ENCODE assay signal across 24 cellular contexts in the genomic region with DNA sequence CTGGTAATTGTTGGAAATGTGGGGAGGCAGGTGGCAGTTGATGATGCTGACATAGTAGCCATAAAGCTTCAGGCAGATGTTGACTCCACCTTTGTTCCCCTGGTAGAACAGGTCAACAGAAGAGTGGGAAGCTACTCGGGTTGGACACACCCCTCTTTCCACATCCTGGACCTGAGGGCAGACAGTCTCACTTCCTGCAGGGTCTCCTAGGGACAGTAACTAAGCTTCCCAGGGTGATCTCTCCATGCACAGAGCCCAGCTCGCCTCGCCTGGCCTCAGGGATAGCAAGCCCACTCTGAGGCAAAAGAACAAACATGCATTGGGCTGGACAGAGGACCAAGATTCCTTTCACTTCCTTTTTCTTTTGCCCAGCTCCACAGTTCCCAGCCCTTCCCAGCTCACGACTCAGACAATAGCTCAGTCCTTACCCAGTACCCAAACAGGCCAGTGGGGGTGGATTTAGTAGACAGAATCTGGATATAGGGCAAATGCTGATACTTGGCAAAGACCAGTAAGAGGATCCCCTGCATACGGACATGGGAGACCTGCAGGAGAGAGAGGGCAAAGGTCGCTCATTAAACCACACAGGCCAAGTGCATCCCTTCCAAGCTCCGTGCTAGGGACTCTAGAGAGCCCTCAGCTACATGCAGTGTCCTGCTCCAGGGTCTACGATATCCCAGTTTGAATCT. TPM values are rescaled to one million over a fixed set of nuclear protein-coding genes. Genes with fewer than 3 reads are reported as not detected.
A peak's percentile ranks its signal among the peaks of the same experiment; 100 is the strongest.
DNase-seq lines count a peak whose midpoint lies in the region; ATAC-seq, FAIRE-seq and TF ChIP-seq lines count a peak whose summit lies in the region.
"Had no signal": no experiment of that assay in that cellular context is flagged by ENCODE, and none has a peak within 500 bp of the region (broad histone marks: within the 10 kb centered on the region; RNA-seq: fewer than 3 reads in every experiment).

No MANE protein-coding gene starts in this region.

- H3K4me1 ChIP-seq in Peyer's patch: peaks cover 0 to 47% (median 0%) of the 10 kb centered on the region in 4 donors
- peaks cover 17% of the 10 kb centered on the region for H3K4me1 ChIP-seq in HepG2 (ENCODE audit: insufficient read depth, low read length)
- H3K4me1 ChIP-seq in upper lobe of right lung: peaks cover 43% of the 10 kb centered on the region

- H2AFZ ChIP-seq in HepG2 (ENCODE audit: low read length): no peak overlapping the region
- H2AFZ ChIP-seq: parathyroid adenoma had no signal

- in situ Hi-C loops in HepG2 (cut with HindIII; ENCODE audit: extremely low pct_ligation_motif_present, low pct_unique_long_range_greater_than_20kb): no loop called here

- intact Hi-C loops in HepG2 (cut with micrococcal nuclease; ENCODE audit: unreplicated experiment) (no loop called here), upper lobe of right lung (cut with DNase I) (loop anchor here (10.0 kb wide), 1 partner anchor 145 kb away; no protein-coding TSS in a partner anchor)

- peak; percentile 92 for FAIRE-seq in HepG2 (lab: Jason Lieb, UNC)

- no peak for DNase-seq in activated naive CD8-positive, alpha-beta T cell treated with anti-CD3 and anti-CD28 coated beads, Interleukin-2, amount 10 ng/mL, durations not matched to agents 7 days and 5 days
- DNase-seq in activated naive CD8-positive, alpha-beta T cell treated with anti-CD3 and anti-CD28 coated beads for 36 hours: no peak
- peak in 2 of 3 donors; percentile 70 for DNase-seq in Peyer's patch
- DNase-seq in HepG2 (ENCODE audit: low spot score): peak; percentile 74
- no peak for DNase-seq in upper lobe of right lung
- no peak for DNase-seq in Kasumi-1 (lab: John Stamatoyannopoulos, UW)
- DNase-seq: activated CD4-positive, alpha-beta T cell treated with anti-CD3 and anti-CD28 coated beads for 48 hours; activated CD8-positive, alpha-beta memory T cell treated with anti-CD3 and anti-CD28 coated beads, Interleukin-2, amount 50 U/mL, for 4 hours; activated gamma-delta T cell treated with Interleukin-2 at 50 U/mL for 16 hours; cerebellar nuclear complex; effector memory CD4-positive, alpha-beta T cell; MG63; NCI-H1694; NCI-H345; RPMI8226; stimulated activated naive CD4-positive, alpha-beta T cell had no signal

- H3K27me3 ChIP-seq in Peyer's patch (no peaks in the 10 kb centered on the region), HepG2 (ENCODE audit: control insufficient read depth in 1 of 2, insufficient read depth in 2 of 2, low read length in 2 of 2) (no peaks in the 10 kb centered on the region), upper lobe of right lung (no peaks in the 10 kb centered on the region)
- H3K27me3 ChIP-seq: MG63, sigmoid colon, tibial nerve had no signal

- H3K4me1 Mint-ChIP-seq in activated naive CD8-positive, alpha-beta T cell treated with anti-CD3 and anti-CD28 coated beads, Interleukin-2, amount 10 ng/mL, durations not matched to agents 7 days and 5 days: peaks cover 13% of the 10 kb centered on the region
- H3K4me1 Mint-ChIP-seq in activated naive CD8-positive, alpha-beta T cell treated with anti-CD3 and anti-CD28 coated beads for 36 hours: peaks cover under 1% of the 10 kb centered on the region

- BruUV-seq in HepG2 (replicated peaks; lab: Mats Ljungman, UMichigan): no TSS peak

- peaks cover 0 to 70% (median 0%) of the 10 kb centered on the region in 3 donors for H3K36me3 ChIP-seq in Peyer's patch
- H3K36me3 ChIP-seq in HepG2 (replicated peaks in 1 of 2; ENCODE audit: control insufficient read depth in 1 of 2, insufficient read depth in 2 of 2, low read length in 2 of 2): peaks cover 0 to 4% of the 10 kb centered on the region in 2 experiments; a peak in 1 of 5 replicates
- peaks cover 62% of the 10 kb centered on the region for H3K36me3 ChIP-seq in upper lobe of right lung
- H3K36me3 ChIP-seq: MG63 had no signal

- H4K20me1 ChIP-seq in HepG2 (ENCODE audit: insufficient read depth, low read length): no peaks in the 10 kb centered on the region

- H3K9me3 Mint-ChIP-seq in activated naive CD8-positive, alpha-beta T cell treated with anti-CD3 and anti-CD28 coated beads, Interleukin-2, amount 10 ng/mL, durations not matched to agents 7 days and 5 days: no peaks in the 10 kb centered on the region
- H3K9me3 Mint-ChIP-seq in activated naive CD8-positive, alpha-beta T cell treated with anti-CD3 and anti-CD28 coated beads for 36 hours: no peaks in the 10 kb centered on the region
- H3K9me3 Mint-ChIP-seq: CD14-positive monocyte, IgD-negative memory B cell had no signal

- H3K9ac ChIP-seq in HepG2 (ENCODE audit: insufficient read depth, low read depth, low read length): peak overlapping the region; percentile 30; the same call in 1 of the 2 replicates
- H3K9ac ChIP-seq: parathyroid adenoma had no signal

- peaks cover 15% of the 10 kb centered on the region for H3K36me3 Mint-ChIP-seq in activated naive CD8-positive, alpha-beta T cell treated with anti-CD3 and anti-CD28 coated beads, Interleukin-2, amount 10 ng/mL, durations not matched to agents 7 days and 5 days
- H3K36me3 Mint-ChIP-seq in activated naive CD8-positive, alpha-beta T cell treated with anti-CD3 and anti-CD28 coated beads for 36 hours: peaks cover 2% of the 10 kb centered on the region
- H3K36me3 Mint-ChIP-seq: IgD-negative memory B cell had no signal

- H3K9me3 ChIP-seq in Peyer's patch: no peaks in the 10 kb centered on the region
- no peaks in the 10 kb centered on the region for H3K9me3 ChIP-seq in HepG2 (ENCODE audit: low read length)
- no peaks in the 10 kb centered on the region for H3K9me3 ChIP-seq in upper lobe of right lung
- H3K9me3 ChIP-seq: MG63, sigmoid colon, tibial nerve had no signal

- TF ChIP-seq EP300 in HepG2 (IDR thresholded peaks at IDR 0.05; ENCODE audit: low read depth in 2 of 2, low read length in 2 of 2) (no peak), HepG2 (CRISPR knock-in tag; IDR thresholded peaks at IDR 0.05; ENCODE audit: borderline replicate concordance) (no peak)

- POLR2A ChIA-PET in activated naive CD8-positive, alpha-beta T cell treated with anti-CD3 and anti-CD28 coated beads, Interleukin-2, amount 10 ng/mL, durations not matched to agents 7 days and 5 days (lab: Charles Lee): no interaction called here
- POLR2A ChIA-PET in HepG2 (lab: Yijun Ruan, JAX): interaction anchor here (1.0 to 1.1 kb wide), 2 partner anchors 41 to 68 kb away, joined by 3 read pairs; no protein-coding TSS in a partner anchor

- peak overlapping the region; percentile 6 for H3K4me3 Mint-ChIP-seq in activated naive CD8-positive, alpha-beta T cell treated with anti-CD3 and anti-CD28 coated beads, Interleukin-2, amount 10 ng/mL, durations not matched to agents 7 days and 5 days
- H3K4me3 Mint-ChIP-seq in activated naive CD8-positive, alpha-beta T cell treated with anti-CD3 and anti-CD28 coated beads for 36 hours: no peak overlapping the region
- H3K4me3 Mint-ChIP-seq: CD14-positive monocyte, IgD-negative memory B cell had no signal

- TF ChIP-seq POLR2A in Peyer's patch (IDR thresholded peaks at IDR 0.05) (peak in 1 of 2 donors; percentile 15), HepG2 (IDR thresholded peaks at IDR 0.05; ENCODE audit: insufficient read depth in 1 of 2, low read depth in 2 of 2, low read length in 2 of 2) (peak in 1 of 2 experiments; percentile 35; a peak in 1 of 4 replicates)

- peak overlapping the region; percentile 78 for H3K4me2 ChIP-seq in HepG2 (ENCODE audit: low read depth, low read length)

- CTCF ChIA-PET in HepG2 (lab: Yijun Ruan, JAX; ENCODE audit: low intra/inter-chr PET ratio, low total read pairs): no interaction called here

- peak overlapping the region; percentile 62 for H3K27ac Mint-ChIP-seq in activated naive CD8-positive, alpha-beta T cell treated with anti-CD3 and anti-CD28 coated beads, Interleukin-2, amount 10 ng/mL, durations not matched to agents 7 days and 5 days
- no peak overlapping the region for H3K27ac Mint-ChIP-seq in activated naive CD8-positive, alpha-beta T cell treated with anti-CD3 and anti-CD28 coated beads for 36 hours
- H3K27ac Mint-ChIP-seq: CD14-positive monocyte, IgD-negative memory B cell had no signal

- no peaks in the 10 kb centered on the region for H3K27me3 Mint-ChIP-seq in activated naive CD8-positive, alpha-beta T cell treated with anti-CD3 and anti-CD28 coated beads, Interleukin-2, amount 10 ng/mL, durations not matched to agents 7 days and 5 days
- no peaks in the 10 kb centered on the region for H3K27me3 Mint-ChIP-seq in activated naive CD8-positive, alpha-beta T cell treated with anti-CD3 and anti-CD28 coated beads for 36 hours
- H3K27me3 Mint-ChIP-seq: IgD-negative memory B cell had no signal

- H3K4me3 ChIP-seq in Peyer's patch (no peak overlapping the region), HepG2 (replicated peaks in 1 of 3; ENCODE audit: insufficient read depth in 1 of 3, low read depth in 2 of 3, low read length in 3 of 3) (peak overlapping the region in 1 of 3 experiments; percentile 41; a peak in 1 of 6 replicates), upper lobe of right lung (no peak overlapping the region)
- H3K4me3 ChIP-seq: lung, MG63, sigmoid colon, tibial nerve had no signal

- H3K27ac ChIP-seq in Peyer's patch: peak overlapping the region in 2 of 4 donors; percentile 53 to 73
- peak overlapping the region; percentile 82 for H3K27ac ChIP-seq in HepG2 (ENCODE audit: extremely low read length, insufficient read depth, low read length)
- no peak overlapping the region for H3K27ac ChIP-seq in upper lobe of right lung
- H3K27ac ChIP-seq: parathyroid adenoma, sigmoid colon had no signal

- H3K79me2 ChIP-seq in HepG2 (ENCODE audit: insufficient read depth, low read length): no peaks in the 10 kb centered on the region

- 19% methylated on average over 8 of the region's 8 CpGs for WGBS in HepG2 (ENCODE audit: low lambda C conversion rate)

- no peak for ATAC-seq in activated naive CD8-positive, alpha-beta T cell treated with anti-CD3 and anti-CD28 coated beads, Interleukin-2, amount 10 ng/mL, durations not matched to agents 7 days and 5 days (ENCODE audit: low read depth)
- ATAC-seq in HepG2 (peak; percentile 94), upper lobe of right lung (peak; percentile 3), GM18511 (IDR thresholded peaks at IDR 0.05; ENCODE audit: unreplicated experiment) (no peak), HG03460 (IDR thresholded peaks at IDR 0.05; ENCODE audit: unreplicated experiment) (no peak)

- peak in 2 of 6 experiments; percentile 2 to 4 for TF ChIP-seq CTCF in Peyer's patch (IDR thresholded peaks at IDR 0.05)
- TF ChIP-seq CTCF in HepG2 (CRISPR knock-in tag; IDR thresholded peaks at IDR 0.05): no peak
- no peak for TF ChIP-seq CTCF in upper lobe of right lung (IDR thresholded peaks at IDR 0.05)

- TF ChIP-seq RAD21 in HepG2 (CRISPR knock-in tag; IDR thresholded peaks at IDR 0.05): no peak

RNA-seq across cellular contexts. Expression of gene INPP5K, which starts 7.0 kb away (rescaled TPM):
- 10 to 100 TPM; 56.7 to 58.7 TPM for total RNA-seq in activated naive CD8-positive, alpha-beta T cell treated with anti-CD3 and anti-CD28 coated beads, Interleukin-2, amount 10 ng/mL, durations not matched to agents 7 days and 5 days
- total RNA-seq in activated naive CD8-positive, alpha-beta T cell treated with anti-CD3 and anti-CD28 coated beads for 36 hours: 10 to 100 TPM; 18.1 to 18.2 TPM
- 100 to 1,000 TPM in 1 of 4 donors, 10 to 100 TPM in 3; 60.9 to 163 (median 64.7) TPM for total RNA-seq in Peyer's patch
- total RNA-seq in HepG2 (2016; rRNA removed; fragmentation: Illumina TruSeq; extraction: Trizol): 4.3 and 4.8 TPM in 2 replicates
- total RNA-seq in HepG2 (2016; cell fraction: cytosol; rRNA removed; fragmentation: Illumina TruSeq; extraction: Trizol; ENCODE audit: low read depth): 1.1 and 1.2 TPM in 2 replicates
- 3.0 and 4.9 TPM in 2 replicates for total RNA-seq in HepG2 (2016; cell fraction: insoluble cytoplasmic fraction; rRNA removed; fragmentation: Illumina TruSeq; extraction: Trizol)
- 3.8 TPM in 2 replicates for total RNA-seq in HepG2 (2016; cell fraction: membrane; rRNA removed; fragmentation: Illumina TruSeq; extraction: Trizol)
- total RNA-seq in HepG2 (2016; cell fraction: nucleus; rRNA removed; fragmentation: Illumina TruSeq; extraction: Trizol): 2.6 and 3.9 TPM in 2 replicates
- polyA plus RNA-seq in HepG2 (2011; rRNA removed): 9.3 and 9.6 TPM in 2 replicates
- polyA plus RNA-seq in HepG2 (2011; cell fraction: cytosol; rRNA removed): 7.3 and 11.5 TPM in 2 replicates
- polyA plus RNA-seq in HepG2 (2011; cell fraction: nucleus; rRNA removed): 14.7 and 18.6 TPM in 2 replicates
- 4.4 and 6.6 TPM in 2 replicates for polyA plus RNA-seq in HepG2 (2012)
- polyA plus RNA-seq in HepG2 (2016; cell fraction: cytosol; fragmentation: Illumina TruSeq; extraction: Trizol; ENCODE audit: low read depth): 1.7 and 3.1 TPM in 2 replicates
- polyA plus RNA-seq in HepG2 (2016; cell fraction: insoluble cytoplasmic fraction; fragmentation: Illumina TruSeq; extraction: Trizol; ENCODE audit: low read depth): 3.3 and 4.8 TPM in 2 replicates
- 3.5 and 4.2 TPM in 2 replicates for polyA plus RNA-seq in HepG2 (2016; cell fraction: membrane; fragmentation: Illumina TruSeq; extraction: Trizol; ENCODE audit: low read depth)
- polyA plus RNA-seq in HepG2 (2016; cell fraction: nucleus; fragmentation: Illumina TruSeq; extraction: Trizol; ENCODE audit: insufficient read depth, low read depth): 8.4 and 9.9 TPM in 2 replicates
- 26.2 and 71.2 TPM in 2 replicates for polyA minus RNA-seq in HepG2 (2011; rRNA and poly(A)+ RNA removed; ENCODE audit: low replicate concordance)
- polyA minus RNA-seq in HepG2 (2011; cell fraction: cytosol; rRNA and poly(A)+ RNA removed): 6.0 and 7.6 TPM in 2 replicates
- polyA minus RNA-seq in HepG2 (2011; cell fraction: nucleus; rRNA and poly(A)+ RNA removed): 11.9 and 12.7 TPM in 2 replicates
- 69.8 TPM for total RNA-seq in upper lobe of right lung

RNA-seq across cellular contexts. Expression of gene MYO1C, which starts 16.9 kb away (rescaled TPM):
- 10 to 100 TPM; 28.6 to 34.1 TPM for total RNA-seq in activated naive CD8-positive, alpha-beta T cell treated with anti-CD3 and anti-CD28 coated beads, Interleukin-2, amount 10 ng/mL, durations not matched to agents 7 days and 5 days
- total RNA-seq in activated naive CD8-positive, alpha-beta T cell treated with anti-CD3 and anti-CD28 coated beads for 36 hours: 10 to 100 TPM; 10.5 to 11.7 TPM
- total RNA-seq in Peyer's patch (100 to 1,000 TPM; 144 to 232 (median 179) TPM), HepG2 (2016; rRNA removed; fragmentation: Illumina TruSeq; extraction: Trizol) (22.7 and 27.9 TPM in 2 replicates), upper lobe of right lung (322 TPM)
- 4.3 and 4.7 TPM in 2 replicates for total RNA-seq in HepG2 (2016; cell fraction: cytosol; rRNA removed; fragmentation: Illumina TruSeq; extraction: Trizol; ENCODE audit: low read depth)
- total RNA-seq in HepG2 (2016; cell fraction: insoluble cytoplasmic fraction; rRNA removed; fragmentation: Illumina TruSeq; extraction: Trizol): 22.1 and 22.8 TPM in 2 replicates
- 12.6 and 13.8 TPM in 2 replicates for total RNA-seq in HepG2 (2016; cell fraction: membrane; rRNA removed; fragmentation: Illumina TruSeq; extraction: Trizol)
- total RNA-seq in HepG2 (2016; cell fraction: nucleus; rRNA removed; fragmentation: Illumina TruSeq; extraction: Trizol): 16.9 TPM in 2 replicates
- 40.8 and 59.8 TPM in 2 replicates for polyA plus RNA-seq in HepG2 (2011; rRNA removed)
- polyA plus RNA-seq in HepG2 (2011; cell fraction: cytosol; rRNA removed): 29.8 and 37.1 TPM in 2 replicates
- polyA plus RNA-seq in HepG2 (2011; cell fraction: nucleus; rRNA removed): 69.2 and 76.6 TPM in 2 replicates
- polyA plus RNA-seq in HepG2 (2012): 26.4 and 32.7 TPM in 2 replicates
- 3.1 and 3.2 TPM in 2 replicates for polyA plus RNA-seq in HepG2 (2016; cell fraction: cytosol; fragmentation: Illumina TruSeq; extraction: Trizol; ENCODE audit: low read depth)
- polyA plus RNA-seq in HepG2 (2016; cell fraction: insoluble cytoplasmic fraction; fragmentation: Illumina TruSeq; extraction: Trizol; ENCODE audit: low read depth): 24.4 and 30.4 TPM in 2 replicates
- polyA plus RNA-seq in HepG2 (2016; cell fraction: membrane; fragmentation: Illumina TruSeq; extraction: Trizol; ENCODE audit: low read depth): 10.0 and 10.4 TPM in 2 replicates
- 33.4 and 38.4 TPM in 2 replicates for polyA plus RNA-seq in HepG2 (2016; cell fraction: nucleus; fragmentation: Illumina TruSeq; extraction: Trizol; ENCODE audit: insufficient read depth, low read depth)
- polyA minus RNA-seq in HepG2 (2011; rRNA and poly(A)+ RNA removed; ENCODE audit: low replicate concordance): 118 and 247 TPM in 2 replicates
- polyA minus RNA-seq in HepG2 (2011; cell fraction: cytosol; rRNA and poly(A)+ RNA removed): 37.2 and 50.5 TPM in 2 replicates
- polyA minus RNA-seq in HepG2 (2011; cell fraction: nucleus; rRNA and poly(A)+ RNA removed): 49.2 and 53.7 TPM in 2 replicates

RNA-seq across cellular contexts. Expression of gene PITPNA, which starts 53.2 kb away (rescaled TPM):
- 10 to 100 TPM; 38.4 to 48.3 TPM for total RNA-seq in activated naive CD8-positive, alpha-beta T cell treated with anti-CD3 and anti-CD28 coated beads, Interleukin-2, amount 10 ng/mL, durations not matched to agents 7 days and 5 days
- total RNA-seq in activated naive CD8-positive, alpha-beta T cell treated with anti-CD3 and anti-CD28 coated beads for 36 hours: 10 to 100 TPM; 54.9 to 58.4 TPM
- total RNA-seq in Peyer's patch (100 to 1,000 TPM in 2 of 4 donors, 10 to 100 TPM in 2; 88.2 to 132 (median 107) TPM), HepG2 (2016; rRNA removed; fragmentation: Illumina TruSeq; extraction: Trizol) (14.3 and 15.5 TPM in 2 replicates), upper lobe of right lung (81.9 TPM)
- total RNA-seq in HepG2 (2016; cell fraction: cytosol; rRNA removed; fragmentation: Illumina TruSeq; extraction: Trizol; ENCODE audit: low read depth): 12.3 and 14.3 TPM in 2 replicates
- 14.3 and 15.2 TPM in 2 replicates for total RNA-seq in HepG2 (2016; cell fraction: insoluble cytoplasmic fraction; rRNA removed; fragmentation: Illumina TruSeq; extraction: Trizol)
- total RNA-seq in HepG2 (2016; cell fraction: membrane; rRNA removed; fragmentation: Illumina TruSeq; extraction: Trizol): 10.2 and 12.2 TPM in 2 replicates
- 7.5 and 8.0 TPM in 2 replicates for total RNA-seq in HepG2 (2016; cell fraction: nucleus; rRNA removed; fragmentation: Illumina TruSeq; extraction: Trizol)
- 20.7 and 23.7 TPM in 2 replicates for polyA plus RNA-seq in HepG2 (2011; rRNA removed)
- 15.2 and 22.5 TPM in 2 replicates for polyA plus RNA-seq in HepG2 (2011; cell fraction: cytosol; rRNA removed)
- polyA plus RNA-seq in HepG2 (2011; cell fraction: nucleus; rRNA removed): 21.9 and 25.0 TPM in 2 replicates
- polyA plus RNA-seq in HepG2 (2012): 23.5 and 27.9 TPM in 2 replicates
- 13.6 and 17.3 TPM in 2 replicates for polyA plus RNA-seq in HepG2 (2016; cell fraction: cytosol; fragmentation: Illumina TruSeq; extraction: Trizol; ENCODE audit: low read depth)
- polyA plus RNA-seq in HepG2 (2016; cell fraction: insoluble cytoplasmic fraction; fragmentation: Illumina TruSeq; extraction: Trizol; ENCODE audit: low read depth): 33.8 and 40.9 TPM in 2 replicates
- 21.2 and 22.5 TPM in 2 replicates for polyA plus RNA-seq in HepG2 (2016; cell fraction: membrane; fragmentation: Illumina TruSeq; extraction: Trizol; ENCODE audit: low read depth)
- polyA plus RNA-seq in HepG2 (2016; cell fraction: nucleus; fragmentation: Illumina TruSeq; extraction: Trizol; ENCODE audit: insufficient read depth, low read depth): 37.8 and 46.2 TPM in 2 replicates
- 11.3 and 29.3 TPM in 2 replicates for polyA minus RNA-seq in HepG2 (2011; rRNA and poly(A)+ RNA removed; ENCODE audit: low replicate concordance)
- 7.8 and 9.6 TPM in 2 replicates for polyA minus RNA-seq in HepG2 (2011; cell fraction: cytosol; rRNA and poly(A)+ RNA removed)
- polyA minus RNA-seq in HepG2 (2011; cell fraction: nucleus; rRNA and poly(A)+ RNA removed): 6.8 and 7.5 TPM in 2 replicates

RNA-seq across cellular contexts. Expression of gene CRK, which starts 53.4 kb away (rescaled TPM):
- 10 to 100 TPM; 19.5 to 21.9 TPM for total RNA-seq in activated naive CD8-positive, alpha-beta T cell treated with anti-CD3 and anti-CD28 coated beads, Interleukin-2, amount 10 ng/mL, durations not matched to agents 7 days and 5 days
- 10 to 100 TPM; 13.5 to 14.0 TPM for total RNA-seq in activated naive CD8-positive, alpha-beta T cell treated with anti-CD3 and anti-CD28 coated beads for 36 hours
- 10 to 100 TPM; 33.0 to 66.2 (median 59.5) TPM for total RNA-seq in Peyer's patch
- total RNA-seq in HepG2 (2016; rRNA removed; fragmentation: Illumina TruSeq; extraction: Trizol): 54.2 and 66.2 TPM in 2 replicates
- total RNA-seq in HepG2 (2016; cell fraction: cytosol; rRNA removed; fragmentation: Illumina TruSeq; extraction: Trizol; ENCODE audit: low read depth): 6.4 and 7.7 TPM in 2 replicates
- 55.2 and 65.5 TPM in 2 replicates for total RNA-seq in HepG2 (2016; cell fraction: insoluble cytoplasmic fraction; rRNA removed; fragmentation: Illumina TruSeq; extraction: Trizol)
- 35.0 and 35.8 TPM in 2 replicates for total RNA-seq in HepG2 (2016; cell fraction: membrane; rRNA removed; fragmentation: Illumina TruSeq; extraction: Trizol)
- 21.6 and 23.7 TPM in 2 replicates for total RNA-seq in HepG2 (2016; cell fraction: nucleus; rRNA removed; fragmentation: Illumina TruSeq; extraction: Trizol)
- 42.3 and 47.4 TPM in 2 replicates for polyA plus RNA-seq in HepG2 (2011; rRNA removed)
- polyA plus RNA-seq in HepG2 (2011; cell fraction: cytosol; rRNA removed): 32.4 and 45.6 TPM in 2 replicates
- polyA plus RNA-seq in HepG2 (2011; cell fraction: nucleus; rRNA removed): 7.9 and 11.0 TPM in 2 replicates
- 27.3 and 28.9 TPM in 2 replicates for polyA plus RNA-seq in HepG2 (2012)
- 3.5 and 3.6 TPM in 2 replicates for polyA plus RNA-seq in HepG2 (2016; cell fraction: cytosol; fragmentation: Illumina TruSeq; extraction: Trizol; ENCODE audit: low read depth)
- 56.6 and 59.0 TPM in 2 replicates for polyA plus RNA-seq in HepG2 (2016; cell fraction: insoluble cytoplasmic fraction; fragmentation: Illumina TruSeq; extraction: Trizol; ENCODE audit: low read depth)
- 19.4 and 19.8 TPM in 2 replicates for polyA plus RNA-seq in HepG2 (2016; cell fraction: membrane; fragmentation: Illumina TruSeq; extraction: Trizol; ENCODE audit: low read depth)
- 30.2 and 30.5 TPM in 2 replicates for polyA plus RNA-seq in HepG2 (2016; cell fraction: nucleus; fragmentation: Illumina TruSeq; extraction: Trizol; ENCODE audit: insufficient read depth, low read depth)
- 31.9 and 49.0 TPM in 2 replicates for polyA minus RNA-seq in HepG2 (2011; rRNA and poly(A)+ RNA removed; ENCODE audit: low replicate concordance)
- 31.0 and 34.3 TPM in 2 replicates for polyA minus RNA-seq in HepG2 (2011; cell fraction: cytosol; rRNA and poly(A)+ RNA removed)
- polyA minus RNA-seq in HepG2 (2011; cell fraction: nucleus; rRNA and poly(A)+ RNA removed): 13.8 and 19.4 TPM in 2 replicates
- 81.3 TPM for total RNA-seq in upper lobe of right lung

Comparison
In these comparisons a context has a peak if more than half of its experiments do, and no peak if none do; other contexts are left out.
1. ATAC-seq: peak in HepG2 (single experiment) and upper lobe of right lung (single experiment); none in activated naive CD8-positive, alpha-beta T cell treated with anti-CD3 and anti-CD28 coated beads, Interleukin-2, amount 10 ng/mL, durations not matched to agents 7 days and 5 days (single experiment), GM18511 (single experiment) and HG03460 (single experiment).
2. DNase-seq: peak in Peyer's patch (2 of 3) and HepG2 (single experiment); none in activated naive CD8-positive, alpha-beta T cell treated with anti-CD3 and anti-CD28 coated beads, Interleukin-2, amount 10 ng/mL, durations not matched to agents 7 days and 5 days (single experiment), activated naive CD8-positive, alpha-beta T cell treated with anti-CD3 and anti-CD28 coated beads for 36 hours (single experiment), upper lobe of right lung (single experiment) and Kasumi-1 (0 of 2).